ENCODE assay signal across 1 cellular context in the genomic region with DNA sequence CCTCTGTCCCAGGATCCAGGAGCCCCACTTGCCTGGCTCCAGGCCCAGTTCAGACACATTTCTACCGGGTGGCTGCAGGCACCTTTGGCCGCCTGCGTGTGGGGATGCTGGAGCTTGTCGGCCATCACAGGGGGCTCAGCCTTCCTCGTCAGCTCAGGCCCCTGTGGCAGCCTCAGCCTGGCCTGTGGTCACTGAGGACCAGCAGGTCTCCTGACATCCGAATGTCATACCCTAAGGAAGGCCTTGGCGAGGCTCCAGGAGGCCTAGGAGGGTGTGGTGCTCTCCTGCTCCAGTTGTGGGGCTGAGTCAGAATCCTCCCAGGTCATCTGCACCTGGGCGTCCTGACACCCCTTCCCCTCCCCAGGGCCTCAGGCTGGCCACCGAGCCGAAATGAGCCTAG.
TF ChIP-seq lines count a peak whose summit lies in the region.

No MANE protein-coding gene starts in this region.

TF ChIP-seq in HCT116, 20 proteins besides CTCF, POLR2A, EP300 and RAD21 (continued from another document):
- no peak for TF ChIP-seq SRF (IDR thresholded peaks at IDR 0.05; ENCODE audit: low read depth)
- no peak for TF ChIP-seq ZBTB33 (IDR thresholded peaks at IDR 0.05; ENCODE audit: extremely low read depth, insufficient replicate concordance, low read length)
- TF ChIP-seq CBX3 (IDR thresholded peaks at IDR 0.05; ENCODE audit: low read depth) = no peak
- TF ChIP-seq CEBPB (IDR thresholded peaks at IDR 0.05; ENCODE audit: low read depth) = no peak
- TF ChIP-seq YY1 (IDR thresholded peaks at IDR 0.05; ENCODE audit: extremely low read depth, insufficient replicate concordance, low read depth, low read length) = no peak
- TF ChIP-seq JUND (IDR thresholded peaks at IDR 0.05) = no peak
- no peak for TF ChIP-seq ZNF274 (IDR thresholded peaks at IDR 0.05; ENCODE audit: low read depth, low read length)
- TF ChIP-seq SIN3A (IDR thresholded peaks at IDR 0.05; ENCODE audit: low read depth) = no peak
- TF ChIP-seq EZH2phosphoT487 (IDR thresholded peaks at IDR 0.05; ENCODE audit: borderline replicate concordance) = no peak
- TF ChIP-seq, protein P1, sequence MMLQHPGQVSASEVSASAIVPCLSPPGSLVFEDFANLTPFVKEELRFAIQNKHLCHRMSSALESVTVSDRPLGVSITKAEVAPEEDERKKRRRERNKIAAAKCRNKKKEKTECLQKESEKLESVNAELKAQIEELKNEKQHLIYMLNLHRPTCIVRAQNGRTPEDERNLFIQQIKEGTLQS (IDR thresholded peaks at IDR 0.05) = no peak
- TF ChIP-seq FOSL1 (IDR thresholded peaks at IDR 0.05; ENCODE audit: low read depth) = no peak
- TF ChIP-seq TCF7L2 (IDR thresholded peaks at IDR 0.05; ENCODE audit: borderline replicate concordance, extremely low read depth, insufficient read depth, insufficient read length) = no peak
- no peak for TF ChIP-seq EZH2 (IDR thresholded peaks at IDR 0.05)
- no peak for TF ChIP-seq ELF1 (IDR thresholded peaks at IDR 0.05; ENCODE audit: borderline replicate concordance, low read depth)
- TF ChIP-seq ZFX (IDR thresholded peaks at IDR 0.05) = no peak
- TF ChIP-seq, protein P2, sequence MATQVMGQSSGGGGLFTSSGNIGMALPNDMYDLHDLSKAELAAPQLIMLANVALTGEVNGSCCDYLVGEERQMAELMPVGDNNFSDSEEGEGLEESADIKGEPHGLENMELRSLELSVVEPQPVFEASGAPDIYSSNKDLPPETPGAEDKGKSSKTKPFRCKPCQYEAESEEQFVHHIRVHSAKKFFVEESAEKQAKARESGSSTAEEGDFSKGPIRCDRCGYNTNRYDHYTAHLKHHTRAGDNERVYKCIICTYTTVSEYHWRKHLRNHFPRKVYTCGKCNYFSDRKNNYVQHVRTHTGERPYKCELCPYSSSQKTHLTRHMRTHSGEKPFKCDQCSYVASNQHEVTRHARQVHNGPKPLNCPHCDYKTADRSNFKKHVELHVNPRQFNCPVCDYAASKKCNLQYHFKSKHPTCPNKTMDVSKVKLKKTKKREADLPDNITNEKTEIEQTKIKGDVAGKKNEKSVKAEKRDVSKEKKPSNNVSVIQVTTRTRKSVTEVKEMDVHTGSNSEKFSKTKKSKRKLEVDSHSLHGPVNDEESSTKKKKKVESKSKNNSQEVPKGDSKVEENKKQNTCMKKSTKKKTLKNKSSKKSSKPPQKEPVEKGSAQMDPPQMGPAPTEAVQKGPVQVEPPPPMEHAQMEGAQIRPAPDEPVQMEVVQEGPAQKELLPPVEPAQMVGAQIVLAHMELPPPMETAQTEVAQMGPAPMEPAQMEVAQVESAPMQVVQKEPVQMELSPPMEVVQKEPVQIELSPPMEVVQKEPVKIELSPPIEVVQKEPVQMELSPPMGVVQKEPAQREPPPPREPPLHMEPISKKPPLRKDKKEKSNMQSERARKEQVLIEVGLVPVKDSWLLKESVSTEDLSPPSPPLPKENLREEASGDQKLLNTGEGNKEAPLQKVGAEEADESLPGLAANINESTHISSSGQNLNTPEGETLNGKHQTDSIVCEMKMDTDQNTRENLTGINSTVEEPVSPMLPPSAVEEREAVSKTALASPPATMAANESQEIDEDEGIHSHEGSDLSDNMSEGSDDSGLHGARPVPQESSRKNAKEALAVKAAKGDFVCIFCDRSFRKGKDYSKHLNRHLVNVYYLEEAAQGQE (IDR thresholded peaks at IDR 0.05; ENCODE audit: low read depth) = no peak
- TF ChIP-seq, protein P3, sequence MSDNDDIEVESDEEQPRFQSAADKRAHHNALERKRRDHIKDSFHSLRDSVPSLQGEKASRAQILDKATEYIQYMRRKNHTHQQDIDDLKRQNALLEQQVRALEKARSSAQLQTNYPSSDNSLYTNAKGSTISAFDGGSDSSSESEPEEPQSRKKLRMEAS (IDR thresholded peaks at IDR 0.05) = no peak
